In the genomic region with DNA sequence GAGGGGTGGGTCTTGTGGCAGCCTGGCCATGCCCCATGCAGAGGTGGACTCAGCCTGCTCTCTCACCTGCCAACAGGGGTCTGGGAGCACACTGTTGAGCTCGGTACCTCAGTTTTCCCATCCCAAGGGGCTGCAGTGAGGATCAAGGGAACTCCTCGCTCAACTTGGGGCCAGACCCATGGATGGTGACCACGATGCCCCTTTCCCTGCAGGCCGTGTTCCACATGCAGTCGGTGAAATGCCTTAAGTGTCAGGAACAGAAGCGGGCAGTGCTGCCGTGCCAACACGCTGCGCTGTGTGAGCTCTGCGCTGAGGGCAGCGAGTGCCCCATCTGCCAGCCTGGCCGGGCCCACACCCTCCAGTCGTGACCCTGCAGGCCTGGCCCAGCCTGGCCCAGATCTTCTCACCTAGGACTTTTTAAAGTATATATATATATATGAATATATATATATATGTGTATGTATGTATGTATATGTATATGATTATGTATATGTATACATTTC, we compare ENCODE assay signal across 15 cellular contexts.
"Had no signal": no experiment of that assay in that cellular context is flagged by ENCODE, and none has a peak within 500 bp of the region (broad histone marks: within the 10 kb centered on the region; RNA-seq: fewer than 3 reads in every experiment).

No MANE protein-coding gene starts in this region.

- H3K4me3 Mint-ChIP-seq: activated B cell treated with CpG ODN at 0.5 μM for 24 hours; activated CD4-positive, alpha-beta T cell treated with anti-CD3 and anti-CD28 coated beads, Interleukin-2, amount 10 ng/mL, durations not matched to agents 7 days and 5 days; activated CD8-positive, alpha-beta T cell treated with anti-CD3 and anti-CD28 coated beads, Interleukin-2, amount 10 ng/mL, durations not matched to agents 7 days and 5 days; activated naive CD4-positive, alpha-beta T cell treated with anti-CD3 and anti-CD28 coated beads, Interleukin-2, amount 10 ng/mL, durations not matched to agents 7 days and 5 days had no signal

- H3K9me3 ChIP-seq: right atrium auricular region, stomach, testis, upper lobe of left lung had no signal

- H3K9me3 Mint-ChIP-seq: activated B cell treated with CpG ODN at 0.5 μM for 24 hours; activated CD4-positive, alpha-beta T cell treated with anti-CD3 and anti-CD28 coated beads, Interleukin-2, amount 10 ng/mL, durations not matched to agents 7 days and 5 days; activated naive CD4-positive, alpha-beta T cell treated with anti-CD3 and anti-CD28 coated beads, Interleukin-2, amount 10 ng/mL, durations not matched to agents 7 days and 5 days had no signal

- H3K27me3 ChIP-seq: dorsolateral prefrontal cortex, right atrium auricular region, stomach, testis, upper lobe of left lung had no signal

- DNase-seq: activated B cell treated with CpG ODN at 0.5 μM for 24 hours; activated CD4-positive, alpha-beta T cell treated with anti-CD3 and anti-CD28 coated beads, Interleukin-2, amount 10 ng/mL, durations not matched to agents 7 days and 5 days; activated CD8-positive, alpha-beta T cell treated with anti-CD3 and anti-CD28 coated beads, Interleukin-2, amount 10 ng/mL, durations not matched to agents 7 days and 5 days; activated effector memory CD4-positive, alpha-beta T cell treated with Interleukin-2 at 50 U/mL for 16 hours; activated naive CD4-positive, alpha-beta T cell treated with anti-CD3 and anti-CD28 coated beads, Interleukin-2, amount 10 ng/mL, durations not matched to agents 7 days and 5 days; activated T-cell treated with anti-CD3 and anti-CD28 coated beads, Interleukin-2, amount 50 U/mL, for 48 hours; foreskin fibroblast; left colon; stomach; testis; upper lobe of left lung had no signal

- ATAC-seq: activated CD8-positive, alpha-beta T cell treated with anti-CD3 and anti-CD28 coated beads, Interleukin-2, amount 10 ng/mL, durations not matched to agents 7 days and 5 days; left colon had no signal

- H3K27ac ChIP-seq: epithelial cell of prostate had no signal

- H3K27me3 Mint-ChIP-seq: activated B cell treated with CpG ODN at 0.5 μM for 24 hours; activated CD4-positive, alpha-beta T cell treated with anti-CD3 and anti-CD28 coated beads, Interleukin-2, amount 10 ng/mL, durations not matched to agents 7 days and 5 days; activated naive CD4-positive, alpha-beta T cell treated with anti-CD3 and anti-CD28 coated beads, Interleukin-2, amount 10 ng/mL, durations not matched to agents 7 days and 5 days; progenitor cell of endocrine pancreas had no signal

- H3K4me3 ChIP-seq: dorsolateral prefrontal cortex, right atrium auricular region, stomach, testis, upper lobe of left lung had no signal

- H3K27ac Mint-ChIP-seq: activated B cell treated with CpG ODN at 0.5 μM for 24 hours; activated CD4-positive, alpha-beta T cell treated with anti-CD3 and anti-CD28 coated beads, Interleukin-2, amount 10 ng/mL, durations not matched to agents 7 days and 5 days; activated naive CD4-positive, alpha-beta T cell treated with anti-CD3 and anti-CD28 coated beads, Interleukin-2, amount 10 ng/mL, durations not matched to agents 7 days and 5 days; progenitor cell of endocrine pancreas had no signal
